In the genomic region with DNA sequence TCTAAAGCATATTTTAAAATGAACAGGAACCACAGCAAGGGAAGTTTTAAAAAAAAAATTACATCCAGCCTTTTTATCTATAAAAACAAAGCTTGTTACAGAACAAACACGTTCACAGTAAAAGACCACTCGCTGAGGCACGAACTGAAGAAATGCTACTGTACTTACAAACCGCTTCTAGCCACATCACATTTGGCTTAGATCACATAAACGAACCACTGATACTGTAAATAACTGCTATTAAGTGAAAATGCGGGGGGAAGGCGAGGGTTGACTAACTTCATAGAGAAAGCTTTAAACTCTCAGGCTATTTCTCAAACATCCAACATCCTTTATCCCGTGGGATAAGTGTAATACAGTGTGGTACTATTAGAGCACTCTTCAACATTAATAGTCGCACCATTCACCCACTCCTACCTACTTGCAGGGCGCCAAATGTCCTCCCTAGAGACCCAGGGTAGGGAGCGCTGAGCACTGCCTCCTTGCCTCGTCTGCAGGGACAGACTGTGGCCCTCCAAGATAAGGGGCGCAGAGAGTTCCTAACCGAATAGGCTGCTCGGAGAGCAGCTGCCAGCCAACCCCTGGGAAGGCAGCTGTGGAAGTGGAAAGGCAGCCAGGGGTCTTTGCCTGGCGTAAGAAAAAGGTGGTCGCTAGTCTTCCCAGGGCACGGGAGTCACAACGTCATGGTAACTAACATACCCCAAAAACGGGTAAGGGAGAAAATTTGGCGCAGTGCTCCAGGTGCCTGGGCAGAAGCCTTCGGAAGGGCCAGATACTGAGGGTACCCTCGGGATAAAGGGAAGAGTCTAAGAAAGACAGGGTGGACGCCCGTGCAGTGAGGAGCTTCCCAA, we compare ENCODE assay signal across 8 cellular contexts. TPM values are rescaled to one million over a fixed set of nuclear protein-coding genes. Genes with fewer than 3 reads are reported as not detected.
DNase-seq lines count a peak whose midpoint lies in the region; ATAC-seq and TF ChIP-seq lines count a peak whose summit lies in the region.

No MANE protein-coding gene starts in this region.

- peaks cover 5% of the 10 kb centered on the region for H3K36me3 Mint-ChIP-seq in mesothelial cell of epicardium

- DNase-seq in DND-41 (peak; percentile 43), mesothelial cell of epicardium (ENCODE audit: low spot score in 2 of 2, unreplicated experiment in 2 of 2) (no peak), thoracic aorta (ENCODE audit: low spot score) (no peak), NCI-H187 (lab: John Stamatoyannopoulos, UW) (no peak)
- DNase-seq in Jurkat, Clone E6-1 (ENCODE audit: low read depth, low spot score) = no peak
- DNase-seq in effector memory CD4-positive, alpha-beta T cell = peak in 1 of 3 donors; percentile 13

- peak overlapping the region; percentile 96 for H3K4me2 ChIP-seq in DND-41 (ENCODE audit: insufficient read depth, low read length)

- H3K36me3 ChIP-seq in DND-41 (ENCODE audit: insufficient read depth, low read length) (no peaks in the 10 kb centered on the region), thoracic aorta (peaks cover 3% of the 10 kb centered on the region)
- H3K36me3 ChIP-seq in effector memory CD4-positive, alpha-beta T cell (ENCODE audit: control insufficient read depth, insufficient read depth, low read length) = peaks cover 14% of the 10 kb centered on the region

- H3K4me1 ChIP-seq in DND-41 (ENCODE audit: insufficient read depth, low read length) (peaks cover 54% of the 10 kb centered on the region), thoracic aorta (ENCODE audit: control insufficient read depth in 1 of 2, low read depth in 2 of 2) (peaks cover 0 to 17% of the 10 kb centered on the region in 2 donors)
- H3K4me1 ChIP-seq in effector memory CD4-positive, alpha-beta T cell (ENCODE audit: control insufficient read depth, insufficient read depth, low read length, poor library complexity, severe bottlenecking) = peaks cover 20% of the 10 kb centered on the region

- H3K4me1 Mint-ChIP-seq in mesothelial cell of epicardium = peaks cover 13% of the 10 kb centered on the region

- peaks cover 4% of the 10 kb centered on the region for H3K9me3 Mint-ChIP-seq in mesothelial cell of epicardium

- H4K20me1 ChIP-seq in DND-41 (ENCODE audit: insufficient read depth, low read length) = no peaks in the 10 kb centered on the region

- peaks cover 2% of the 10 kb centered on the region for H3K27me3 Mint-ChIP-seq in mesothelial cell of epicardium (ENCODE audit: low read depth)

- H2AFZ ChIP-seq in DND-41 (ENCODE audit: low read depth, low read length) = peak overlapping the region; percentile 76

- no peaks in the 10 kb centered on the region for H3K79me2 ChIP-seq in DND-41 (ENCODE audit: insufficient read depth, low read length)

- peak overlapping the region; percentile 43 to 93; a peak in 3 of 4 replicates for H3K4me3 ChIP-seq in DND-41 (ENCODE audit: low read depth in 1 of 2, low read length in 2 of 2)
- H3K4me3 ChIP-seq in Jurkat, Clone E6-1 (ENCODE audit: low read length) = peak overlapping the region; percentile 75
- H3K4me3 ChIP-seq in WI38 (ENCODE audit: low read depth, low read length) = peak overlapping the region; percentile 84
- peak overlapping the region; percentile 90 for H3K4me3 ChIP-seq in effector memory CD4-positive, alpha-beta T cell (ENCODE audit: insufficient read depth, low read depth, low read length, poor library complexity, severe bottlenecking)
- peak overlapping the region; percentile 90 for H3K4me3 ChIP-seq in thoracic aorta

- no peak for TF ChIP-seq CTCF in DND-41 (IDR thresholded peaks at IDR 0.05; ENCODE audit: borderline replicate concordance, extremely low read depth, low read length, poor library complexity, severe bottlenecking)
- TF ChIP-seq CTCF in WI38 (IDR thresholded peaks at IDR 0.05; ENCODE audit: low read depth, low read length) = no peak
- TF ChIP-seq CTCF in mesothelial cell of epicardium (IDR thresholded peaks at IDR 0.05; ENCODE audit: unreplicated experiment) = no peak
- no peak for TF ChIP-seq CTCF in thoracic aorta (IDR thresholded peaks at IDR 0.05)

- ATAC-seq in DND-41 (ENCODE audit: insufficient read depth, low read depth) (peak; percentile 22), GM21526 (IDR thresholded peaks at IDR 0.05; ENCODE audit: low FRiP score, unreplicated experiment) (peak; percentile 33), thoracic aorta (ENCODE audit: insufficient number of reproducible peaks, low FRiP score, low read depth) (no peak)

- H3K27me3 ChIP-seq in DND-41 (ENCODE audit: insufficient read depth, low read length, poor library complexity) = no peaks in the 10 kb centered on the region
- no peaks in the 10 kb centered on the region for H3K27me3 ChIP-seq in effector memory CD4-positive, alpha-beta T cell (replicated peaks; ENCODE audit: control insufficient read depth, insufficient read depth, low read length, poor library complexity, severe bottlenecking)
- H3K27me3 ChIP-seq in thoracic aorta (replicated peaks; ENCODE audit: insufficient read depth) = no peaks in the 10 kb centered on the region

- H3K9me3 ChIP-seq in DND-41 (ENCODE audit: insufficient read depth, low read length, severe bottlenecking) (no peaks in the 10 kb centered on the region), thoracic aorta (no peaks in the 10 kb centered on the region)
- H3K9me3 ChIP-seq in effector memory CD4-positive, alpha-beta T cell (ENCODE audit: control insufficient read depth, low read length) = no peaks in the 10 kb centered on the region

- H3K9ac ChIP-seq in DND-41 (ENCODE audit: low read depth, low read length) = peak overlapping the region; percentile 72

- H3K27ac Mint-ChIP-seq in mesothelial cell of epicardium = peak overlapping the region; percentile 85

- H3K4me3 Mint-ChIP-seq in mesothelial cell of epicardium = peak overlapping the region; percentile 87

- peak overlapping the region; percentile 68 for H3K27ac ChIP-seq in DND-41 (ENCODE audit: low read length)
- H3K27ac ChIP-seq in effector memory CD4-positive, alpha-beta T cell (ENCODE audit: insufficient read depth, low read length, poor library complexity, severe bottlenecking) = peak overlapping the region; percentile 61
- peak overlapping the region; percentile 64 to 68 for H3K27ac ChIP-seq in thoracic aorta

RNA-seq across cellular contexts. Expression of gene GPR155, which starts 0.8 kb away (rescaled TPM):
- 3.9 TPM for polyA plus RNA-seq in Jurkat, Clone E6-1 (2012; ENCODE audit: insufficient read depth, insufficient read length)
- total RNA-seq in mesothelial cell of epicardium (4.4 to 7.2 TPM (median 4.6 TPM) in 3 replicates), thoracic aorta (1 to 10 TPM; 6.6 to 6.8 TPM)
